ENCODE assay signal across 16 cellular contexts in genomic region chr1:193538690-193539089, GRCh38.
DNase-seq lines count a peak whose midpoint lies in the region; ATAC-seq, FAIRE-seq and TF ChIP-seq lines count a peak whose summit lies in the region.
"Had no signal": no experiment of that assay in that cellular context is flagged by ENCODE, and none has a peak within 500 bp of the region (broad histone marks: within the 10 kb centered on the region; RNA-seq: fewer than 3 reads in every experiment).

No MANE protein-coding gene starts in this region.

- CTCF ChIA-PET in activated CD8-positive, alpha-beta T cell treated with anti-CD3 and anti-CD28 coated beads for 36 hours (lab: Charles Lee): no interaction called here
- CTCF ChIA-PET in activated CD8-positive, alpha-beta T cell treated with anti-CD3 and anti-CD28 coated beads, Interleukin-2, amount 10 ng/mL, durations not matched to agents 7 days and 5 days (lab: Charles Lee): interaction anchor here (1.1 to 1.8 kb wide), 2 partner anchors 29 to 58 kb away, joined by 3 to 4 read pairs; no protein-coding TSS in a partner anchor
- CTCF ChIA-PET in activated B cell treated with CpG ODN at 0.5 μM for 24 hours (lab: Charles Lee): no interaction called here

- no peak for ATAC-seq in activated CD8-positive, alpha-beta T cell treated with anti-CD3 and anti-CD28 coated beads for 36 hours
- ATAC-seq in activated CD8-positive, alpha-beta T cell treated with anti-CD3 and anti-CD28 coated beads, Interleukin-2, amount 10 ng/mL, durations not matched to agents 7 days and 5 days: no peak
- no peak for ATAC-seq in activated B cell treated with CpG ODN at 0.5 μM for 24 hours (ENCODE audit: low read depth)
- ATAC-seq in HG03175 (IDR thresholded peaks at IDR 0.05; ENCODE audit: unreplicated experiment): no peak
- ATAC-seq: A549 had no signal

- H3K9me3 Mint-ChIP-seq in activated CD8-positive, alpha-beta T cell treated with anti-CD3 and anti-CD28 coated beads for 36 hours: peaks cover 2% of the 10 kb centered on the region
- peaks cover 7% of the 10 kb centered on the region for H3K9me3 Mint-ChIP-seq in activated CD8-positive, alpha-beta T cell treated with anti-CD3 and anti-CD28 coated beads, Interleukin-2, amount 10 ng/mL, durations not matched to agents 7 days and 5 days (ENCODE audit: insufficient read depth)
- H3K9me3 Mint-ChIP-seq in activated B cell treated with CpG ODN at 0.5 μM for 24 hours: no peaks in the 10 kb centered on the region
- no peaks in the 10 kb centered on the region for H3K9me3 Mint-ChIP-seq in activated naive CD8-positive, alpha-beta T cell (ENCODE audit: low read depth)
- H3K9me3 Mint-ChIP-seq: neural crest cell had no signal

- DNase-seq in activated CD8-positive, alpha-beta T cell treated with anti-CD3 and anti-CD28 coated beads for 36 hours: peak; percentile 33
- no peak for DNase-seq in activated CD8-positive, alpha-beta T cell treated with anti-CD3 and anti-CD28 coated beads, Interleukin-2, amount 10 ng/mL, durations not matched to agents 7 days and 5 days
- DNase-seq in activated B cell treated with CpG ODN at 0.5 μM for 24 hours: no peak
- DNase-seq in stimulated activated CD8-positive, alpha-beta memory T cell treated with anti-CD3 and anti-CD28 coated beads, Interleukin-4, amount 100 ng/mL, for 24 hours (ENCODE audit: low read depth): peak; percentile 12
- DNase-seq in GM20000 (ENCODE audit: low spot score): no peak
- DNase-seq in H54 (ENCODE audit: insufficient read length, low spot score): no peak
- DNase-seq: activated CD8-positive, alpha-beta memory T cell treated with anti-CD3 and anti-CD28 coated beads, Interleukin-2, amount 50 U/mL, for 4 hours; cortex of kidney; erythroblast; NCI-H446 treated with DMSO at 0.1 percent for 48 hours had no signal

- no peak overlapping the region for H3K4me3 Mint-ChIP-seq in activated CD8-positive, alpha-beta T cell treated with anti-CD3 and anti-CD28 coated beads for 36 hours
- H3K4me3 Mint-ChIP-seq in activated CD8-positive, alpha-beta T cell treated with anti-CD3 and anti-CD28 coated beads, Interleukin-2, amount 10 ng/mL, durations not matched to agents 7 days and 5 days: no peak overlapping the region
- no peak overlapping the region for H3K4me3 Mint-ChIP-seq in activated B cell treated with CpG ODN at 0.5 μM for 24 hours
- H3K4me3 Mint-ChIP-seq in activated naive CD8-positive, alpha-beta T cell: peak overlapping the region; percentile 46
- H3K4me3 Mint-ChIP-seq: neural crest cell had no signal

- no peak for TF ChIP-seq CTCF in activated CD8-positive, alpha-beta T cell treated with anti-CD3 and anti-CD28 coated beads for 36 hours (IDR thresholded peaks at IDR 0.05)
- no peak for TF ChIP-seq CTCF in activated B cell treated with CpG ODN at 0.5 μM for 24 hours (IDR thresholded peaks at IDR 0.05)
- TF ChIP-seq CTCF in GM20000 (IDR thresholded peaks at IDR 0.05; ENCODE audit: extremely low read depth, missing control alignments): no peak

- no peak for TF ChIP-seq POLR2A in H54 (IDR thresholded peaks at IDR 0.05; ENCODE audit: low read depth, low read length)

- intact Hi-C loops in activated CD8-positive, alpha-beta T cell treated with anti-CD3 and anti-CD28 coated beads for 36 hours (cut with micrococcal nuclease): no loop called here
- intact Hi-C loops in activated B cell treated with CpG ODN at 0.5 μM for 24 hours (cut with micrococcal nuclease): loop anchor here (5.0 to 10.0 kb wide), 4 partner anchors 121 to 731 kb away; partner anchors contain the start of genes CDC73, RGS2, RO60 and UCHL5

- peaks cover 45% of the 10 kb centered on the region for H3K4me1 Mint-ChIP-seq in activated CD8-positive, alpha-beta T cell treated with anti-CD3 and anti-CD28 coated beads for 36 hours (ENCODE audit: low read depth)
- peaks cover 47% of the 10 kb centered on the region for H3K4me1 Mint-ChIP-seq in activated CD8-positive, alpha-beta T cell treated with anti-CD3 and anti-CD28 coated beads, Interleukin-2, amount 10 ng/mL, durations not matched to agents 7 days and 5 days (ENCODE audit: low read depth)
- H3K4me1 Mint-ChIP-seq in activated B cell treated with CpG ODN at 0.5 μM for 24 hours: peaks cover 48% of the 10 kb centered on the region
- peaks cover 48% of the 10 kb centered on the region for H3K4me1 Mint-ChIP-seq in activated naive CD8-positive, alpha-beta T cell (ENCODE audit: low read depth)
- H3K4me1 Mint-ChIP-seq: neural crest cell had no signal

- peaks cover 4% of the 10 kb centered on the region for H3K36me3 Mint-ChIP-seq in activated CD8-positive, alpha-beta T cell treated with anti-CD3 and anti-CD28 coated beads for 36 hours (ENCODE audit: low read depth)
- H3K36me3 Mint-ChIP-seq in activated CD8-positive, alpha-beta T cell treated with anti-CD3 and anti-CD28 coated beads, Interleukin-2, amount 10 ng/mL, durations not matched to agents 7 days and 5 days (ENCODE audit: low read depth): peaks cover 29% of the 10 kb centered on the region
- no peaks in the 10 kb centered on the region for H3K36me3 Mint-ChIP-seq in activated B cell treated with CpG ODN at 0.5 μM for 24 hours (ENCODE audit: low read depth)
- H3K36me3 Mint-ChIP-seq in activated naive CD8-positive, alpha-beta T cell: peaks cover 3% of the 10 kb centered on the region

- no peak for FAIRE-seq in H54 (lab: Jason Lieb, UNC)
- FAIRE-seq: A549, keratinocyte, TTC549 had no signal

- POLR2A ChIA-PET in activated CD8-positive, alpha-beta T cell treated with anti-CD3 and anti-CD28 coated beads for 36 hours (lab: Charles Lee): interaction anchor here (1.3 kb wide), 1 partner anchor 80 kb away, joined by 3 read pairs; no protein-coding TSS in a partner anchor
- POLR2A ChIA-PET in activated CD8-positive, alpha-beta T cell treated with anti-CD3 and anti-CD28 coated beads, Interleukin-2, amount 10 ng/mL, durations not matched to agents 7 days and 5 days (lab: Charles Lee): no interaction called here
- POLR2A ChIA-PET in activated B cell treated with CpG ODN at 0.5 μM for 24 hours (lab: Charles Lee): no interaction called here

- no peaks in the 10 kb centered on the region for H3K27me3 Mint-ChIP-seq in activated CD8-positive, alpha-beta T cell treated with anti-CD3 and anti-CD28 coated beads for 36 hours
- H3K27me3 Mint-ChIP-seq in activated CD8-positive, alpha-beta T cell treated with anti-CD3 and anti-CD28 coated beads, Interleukin-2, amount 10 ng/mL, durations not matched to agents 7 days and 5 days (ENCODE audit: low read depth): no peaks in the 10 kb centered on the region
- H3K27me3 Mint-ChIP-seq in activated B cell treated with CpG ODN at 0.5 μM for 24 hours: no peaks in the 10 kb centered on the region
- H3K27me3 Mint-ChIP-seq in activated naive CD8-positive, alpha-beta T cell: no peaks in the 10 kb centered on the region

- H3K27ac Mint-ChIP-seq in activated CD8-positive, alpha-beta T cell treated with anti-CD3 and anti-CD28 coated beads for 36 hours: peak overlapping the region; percentile 77
- no peak overlapping the region for H3K27ac Mint-ChIP-seq in activated CD8-positive, alpha-beta T cell treated with anti-CD3 and anti-CD28 coated beads, Interleukin-2, amount 10 ng/mL, durations not matched to agents 7 days and 5 days
- H3K27ac Mint-ChIP-seq in activated B cell treated with CpG ODN at 0.5 μM for 24 hours: peak overlapping the region; percentile 65
- peak overlapping the region; percentile 91 for H3K27ac Mint-ChIP-seq in activated naive CD8-positive, alpha-beta T cell

Comparison
In these comparisons a context has a peak if more than half of its experiments do, and no peak if none do; other contexts are left out.
1. DNase-seq: peak in activated CD8-positive, alpha-beta T cell treated with anti-CD3 and anti-CD28 coated beads for 36 hours (single experiment) and stimulated activated CD8-positive, alpha-beta memory T cell treated with anti-CD3 and anti-CD28 coated beads, Interleukin-4, amount 100 ng/mL, for 24 hours (single experiment); none in activated CD8-positive, alpha-beta T cell treated with anti-CD3 and anti-CD28 coated beads, Interleukin-2, amount 10 ng/mL, durations not matched to agents 7 days and 5 days (single experiment), activated B cell treated with CpG ODN at 0.5 μM for 24 hours (single experiment), GM20000 (single experiment) and H54 (single experiment).